In genomic region chr12:118103601-118104382, GRCh38 we compare ENCODE assay signal across 1 cellular context.
TF ChIP-seq lines count a peak whose summit lies in the region.

Gene VSIG10 (minus strand): TSS chr12:118104011. CDS start chr12:118103671, 340 bp downstream.

TF ChIP-seq in HepG2, 621 proteins besides CTCF, POLR2A, EP300 and RAD21 (continued from another document and continues in another):
- no peak for TF ChIP-seq ZNF512B (CRISPR knock-in tag; IDR thresholded peaks at IDR 0.05; ENCODE audit: borderline replicate concordance)
- TF ChIP-seq HDAC1 (CRISPR knock-in tag; IDR thresholded peaks at IDR 0.05), result peak; percentile 79
- no peak for TF ChIP-seq JUND (CRISPR knock-in tag; IDR thresholded peaks at IDR 0.05)
- TF ChIP-seq PHF8 (CRISPR knock-in tag; IDR thresholded peaks at IDR 0.05), result peak; percentile 87
- TF ChIP-seq GATAD2A (CRISPR knock-in tag; IDR thresholded peaks at IDR 0.05), result no peak
- TF ChIP-seq ZBTB39 (CRISPR knock-in tag; IDR thresholded peaks at IDR 0.05), result no peak
- TF ChIP-seq YEATS4 (CRISPR knock-in tag; IDR thresholded peaks at IDR 0.05; ENCODE audit: borderline replicate concordance), result peak; percentile 74; the same call in 1 of the 2 replicates
- no peak; the same call in 1 of the 2 replicates for TF ChIP-seq REL (CRISPR knock-in tag; conservative IDR thresholded peaks at IDR 0.05)
- peak; percentile 66 for TF ChIP-seq ZFP90 (CRISPR knock-in tag; IDR thresholded peaks at IDR 0.05; ENCODE audit: borderline replicate concordance)
- peak; percentile 80 for TF ChIP-seq ZFY (CRISPR knock-in tag; IDR thresholded peaks at IDR 0.05)
- TF ChIP-seq ZFP82 (CRISPR knock-in tag; IDR thresholded peaks at IDR 0.05; ENCODE audit: borderline replicate concordance), result 0 out of 2 replicates have a peak, but pooled peaks have one; percentile 48
- no peak for TF ChIP-seq HOXA7 (CRISPR knock-in tag; IDR thresholded peaks at IDR 0.05)
- TF ChIP-seq MTF2 (CRISPR knock-in tag; IDR thresholded peaks at IDR 0.05; ENCODE audit: borderline replicate concordance), result peak; percentile 85; the same call in 1 of the 2 replicates
- TF ChIP-seq ZNF281 (CRISPR knock-in tag; IDR thresholded peaks at IDR 0.05; ENCODE audit: borderline replicate concordance), result no peak
- TF ChIP-seq SMAD3 (CRISPR knock-in tag; IDR thresholded peaks at IDR 0.05), result no peak
- no peak for TF ChIP-seq ZNF407 (CRISPR knock-in tag; IDR thresholded peaks at IDR 0.05; ENCODE audit: not compliant biosample characterization)
- peak; percentile 35; the same call in 1 of the 2 replicates for TF ChIP-seq SALL1 (CRISPR knock-in tag; IDR thresholded peaks at IDR 0.05)
- 0 out of 2 replicates have a peak, but pooled peaks have one; percentile 44 for TF ChIP-seq ZNF761 (CRISPR knock-in tag; conservative IDR thresholded peaks at IDR 0.05)
- no peak for TF ChIP-seq CCAR2 (optimal IDR thresholded peaks at IDR 0.05; ENCODE audit: low read depth, low read length)
- peak; percentile 19; the same call in 1 of the 2 replicates for TF ChIP-seq RERE (CRISPR knock-in tag; IDR thresholded peaks at IDR 0.05; ENCODE audit: low read depth)
- peak; percentile 67 for TF ChIP-seq ZEB1 (IDR thresholded peaks at IDR 0.05; ENCODE audit: insufficient replicate concordance, low read depth)
- TF ChIP-seq ZBED4 (CRISPR knock-in tag; IDR thresholded peaks at IDR 0.05; ENCODE audit: borderline replicate concordance), result peak; percentile 98
- TF ChIP-seq HBP1 (CRISPR knock-in tag; IDR thresholded peaks at IDR 0.05; ENCODE audit: low read depth), result no peak
